Comparison of ENCODE assay signal across 2 cellular contexts in genomic region chr9:13744233-13744954, GRCh38.
TF ChIP-seq lines count a peak whose summit lies in the region.

No MANE protein-coding gene starts in this region.

TF ChIP-seq in IMR-90, 13 proteins besides CTCF, POLR2A, EP300 and RAD21 (continued from another document):
- TF ChIP-seq MAZ (IDR thresholded peaks at IDR 0.05; ENCODE audit: borderline replicate concordance, low read depth, low read length) (no peak), MXI1 (IDR thresholded peaks at IDR 0.05; ENCODE audit: borderline replicate concordance, low read depth, low read length) (no peak), SMC3 (IDR thresholded peaks at IDR 0.05; ENCODE audit: low read depth, low read length) (no peak), NFE2L2 (IDR thresholded peaks at IDR 0.05; ENCODE audit: low read depth, low read length) (no peak), USF2 (IDR thresholded peaks at IDR 0.05; ENCODE audit: low read depth, low read length) (no peak)

TF ChIP-seq in SK-N-SH treated with all-trans-retinoic acid at 6 μM for 48 hours, 23 proteins besides CTCF, POLR2A, EP300 and RAD21 (continued from another document):
- no peak for TF ChIP-seq CSRNP3 (CRISPR knock-in tag; IDR thresholded peaks at IDR 0.05)
- TF ChIP-seq TCF4 (CRISPR knock-in tag; IDR thresholded peaks at IDR 0.05; ENCODE audit: borderline replicate concordance): no peak
- no peak for TF ChIP-seq ZNF70 (CRISPR knock-in tag; IDR thresholded peaks at IDR 0.05)
